ENCODE assay signal across 1 cellular context in genomic region chr1:220243947-220244346, GRCh38.
TF ChIP-seq lines count a peak whose summit lies in the region.

No MANE protein-coding gene starts in this region.

TF ChIP-seq in K562, 482 proteins besides CTCF, POLR2A, EP300 and RAD21 (continued from another document):
- TF ChIP-seq CTBP1 (IDR thresholded peaks at IDR 0.05; ENCODE audit: borderline replicate concordance) (peak; percentile 69; the same call in 1 of the 2 replicates), CBFA2T2 (conservative IDR thresholded peaks at IDR 0.05) (no peak), HDAC2 (IDR thresholded peaks at IDR 0.05) (peak; percentile 47; the same call in 1 of the 2 replicates), CHD2 (IDR thresholded peaks at IDR 0.05; ENCODE audit: low read depth, low read length) (no peak), SMARCE1 (IDR thresholded peaks at IDR 0.05) (peak; percentile 79), SOX6 (IDR thresholded peaks at IDR 0.05) (peak; percentile 71; the same call in 1 of the 2 replicates), ZNF507 (tag; conservative IDR thresholded peaks at IDR 0.05) (no peak), GATA2 (CRISPR knock-in tag; IDR thresholded peaks at IDR 0.05) (no peak), HES1 (IDR thresholded peaks at IDR 0.05; ENCODE audit: low read depth) (peak; percentile 25; the same call in 1 of the 2 replicates), CUX1 (CRISPR knock-in tag; IDR thresholded peaks at IDR 0.05) (no peak), TEAD4 (IDR thresholded peaks at IDR 0.05; ENCODE audit: low read length) (peak; percentile 30; the same call in 1 of the 2 replicates), TEAD4 (CRISPR knock-in tag; IDR thresholded peaks at IDR 0.05; ENCODE audit: borderline replicate concordance) (no peak), ZNF561 (CRISPR knock-in tag; conservative IDR thresholded peaks at IDR 0.05) (no peak), RCOR1 (IDR thresholded peaks at IDR 0.05; ENCODE audit: borderline replicate concordance in 1 of 2, low read depth in 2 of 2, low read length in 2 of 2) (peak in 1 of 2 experiments; percentile 88; a peak in 2 of 4 replicates), MTF1 (CRISPR knock-in tag; IDR thresholded peaks at IDR 0.05; ENCODE audit: borderline replicate concordance) (no peak), SMARCA4 (IDR thresholded peaks at IDR 0.05) (peak; percentile 61), RBM25 (IDR thresholded peaks at IDR 0.05; ENCODE audit: low read depth, low read length, severe bottlenecking) (no peak), KLF6 (CRISPR knock-in tag; IDR thresholded peaks at IDR 0.05; ENCODE audit: borderline replicate concordance) (no peak), THRAP3 (IDR thresholded peaks at IDR 0.05; ENCODE audit: borderline replicate concordance) (no peak), ZKSCAN3 (CRISPR knock-in tag; IDR thresholded peaks at IDR 0.05) (no peak), ESRRA (IDR thresholded peaks at IDR 0.05; ENCODE audit: borderline replicate concordance, low read depth) (no peak), FOXJ2 (tag; IDR thresholded peaks at IDR 0.05) (peak; percentile 53; the same call in 1 of the 2 replicates), CHAMP1 (IDR thresholded peaks at IDR 0.05) (0 out of 2 replicates have a peak, but pooled peaks have one; percentile 35), MAX (CRISPR knock-in tag; IDR thresholded peaks at IDR 0.05) (no peak), CBFA2T3 (IDR thresholded peaks at IDR 0.05) (peak; percentile 45), MCM2 (IDR thresholded peaks at IDR 0.05; ENCODE audit: low read depth) (no peak), HDAC1 (IDR thresholded peaks at IDR 0.05) (peak in 1 of 2 experiments; percentile 79; a peak in 2 of 4 replicates), ARID1B (IDR thresholded peaks at IDR 0.05) (peak; percentile 70), CHCHD3 (CRISPR knock-in tag; IDR thresholded peaks at IDR 0.05) (no peak), DACH1 (IDR thresholded peaks at IDR 0.05; ENCODE audit: partially characterized antibody) (no peak)
- TF ChIP-seq, protein P1, sequence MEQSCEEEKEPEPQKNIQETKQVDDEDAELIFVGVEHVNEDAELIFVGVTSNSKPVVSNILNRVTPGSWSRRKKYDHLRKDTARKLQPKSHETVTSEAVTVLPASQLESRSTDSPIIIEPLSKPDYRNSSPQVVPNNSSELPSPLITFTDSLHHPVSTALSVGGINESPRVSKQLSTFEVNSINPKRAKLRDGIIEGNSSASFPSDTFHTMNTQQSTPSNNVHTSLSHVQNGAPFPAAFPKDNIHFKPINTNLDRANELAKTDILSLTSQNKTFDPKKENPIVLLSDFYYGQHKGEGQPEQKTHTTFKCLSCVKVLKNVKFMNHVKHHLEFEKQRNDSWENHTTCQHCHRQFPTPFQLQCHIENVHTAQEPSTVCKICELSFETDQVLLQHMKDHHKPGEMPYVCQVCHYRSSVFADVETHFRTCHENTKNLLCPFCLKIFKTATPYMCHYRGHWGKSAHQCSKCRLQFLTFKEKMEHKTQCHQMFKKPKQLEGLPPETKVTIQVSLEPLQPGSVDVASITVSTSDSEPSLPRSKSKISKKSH (CRISPR knock-in tag; IDR thresholded peaks at IDR 0.05): no peak
- TF ChIP-seq, protein P2, sequence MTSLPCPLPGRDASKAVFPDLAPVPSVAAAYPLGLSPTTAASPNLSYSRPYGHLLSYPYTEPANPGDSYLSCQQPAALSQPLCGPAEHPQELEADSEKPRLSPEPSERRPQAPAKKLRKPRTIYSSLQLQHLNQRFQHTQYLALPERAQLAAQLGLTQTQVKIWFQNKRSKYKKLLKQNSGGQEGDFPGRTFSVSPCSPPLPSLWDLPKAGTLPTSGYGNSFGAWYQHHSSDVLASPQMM (CRISPR knock-in tag; IDR thresholded peaks at IDR 0.05): no peak
- TF ChIP-seq, protein P3, sequence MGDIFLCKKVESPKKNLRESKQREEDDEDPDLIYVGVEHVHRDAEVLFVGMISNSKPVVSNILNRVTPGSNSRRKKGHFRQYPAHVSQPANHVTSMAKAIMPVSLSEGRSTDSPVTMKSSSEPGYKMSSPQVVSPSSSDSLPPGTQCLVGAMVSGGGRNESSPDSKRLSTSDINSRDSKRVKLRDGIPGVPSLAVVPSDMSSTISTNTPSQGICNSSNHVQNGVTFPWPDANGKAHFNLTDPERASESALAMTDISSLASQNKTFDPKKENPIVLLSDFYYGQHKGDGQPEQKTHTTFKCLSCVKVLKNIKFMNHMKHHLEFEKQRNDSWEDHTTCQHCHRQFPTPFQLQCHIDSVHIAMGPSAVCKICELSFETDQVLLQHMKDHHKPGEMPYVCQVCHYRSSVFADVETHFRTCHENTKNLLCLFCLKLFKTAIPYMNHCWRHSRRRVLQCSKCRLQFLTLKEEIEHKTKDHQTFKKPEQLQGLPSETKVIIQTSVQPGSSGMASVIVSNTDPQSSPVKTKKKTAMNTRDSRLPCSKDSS (IDR thresholded peaks at IDR 0.05; ENCODE audit: low read depth, partially characterized antibody): no peak
- TF ChIP-seq, protein P4, sequence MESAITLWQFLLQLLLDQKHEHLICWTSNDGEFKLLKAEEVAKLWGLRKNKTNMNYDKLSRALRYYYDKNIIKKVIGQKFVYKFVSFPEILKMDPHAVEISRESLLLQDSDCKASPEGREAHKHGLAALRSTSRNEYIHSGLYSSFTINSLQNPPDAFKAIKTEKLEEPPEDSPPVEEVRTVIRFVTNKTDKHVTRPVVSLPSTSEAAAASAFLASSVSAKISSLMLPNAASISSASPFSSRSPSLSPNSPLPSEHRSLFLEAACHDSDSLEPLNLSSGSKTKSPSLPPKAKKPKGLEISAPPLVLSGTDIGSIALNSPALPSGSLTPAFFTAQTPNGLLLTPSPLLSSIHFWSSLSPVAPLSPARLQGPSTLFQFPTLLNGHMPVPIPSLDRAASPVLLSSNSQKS (CRISPR knock-in tag; IDR thresholded peaks at IDR 0.05): no peak
